Comparison of ENCODE assay signal across 13 cellular contexts in the genomic region with DNA sequence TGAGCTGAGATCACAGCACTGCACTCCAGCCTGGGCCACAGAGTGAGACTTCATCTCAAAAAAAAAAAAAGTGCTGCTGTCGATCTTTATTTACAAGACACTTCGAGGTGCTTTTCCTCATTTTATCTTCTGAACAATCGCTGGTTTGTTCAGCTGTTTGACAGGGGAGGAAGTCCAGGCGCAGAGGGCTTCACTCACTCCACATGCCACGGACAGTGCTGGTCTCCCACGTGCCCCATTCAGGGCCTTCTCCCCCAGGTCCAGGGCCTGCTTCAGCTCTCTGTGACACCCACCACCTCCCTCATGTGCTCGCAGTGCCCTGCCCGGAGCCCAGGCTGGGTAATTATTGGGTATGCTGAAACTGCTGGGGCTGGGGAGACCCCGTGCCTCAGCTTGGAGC.
"Had no signal": no experiment of that assay in that cellular context is flagged by ENCODE, and none has a peak within 500 bp of the region (broad histone marks: within the 10 kb centered on the region; RNA-seq: fewer than 3 reads in every experiment).

No MANE protein-coding gene starts in this region.

- H3K27me3 Mint-ChIP-seq: activated naive CD4-positive, alpha-beta T cell treated with anti-CD3 and anti-CD28 coated beads, Interleukin-2, amount 50 U/mL, for 24 hours had no signal

- H3K27me3 ChIP-seq: thyroid gland had no signal

- H3K36me3 Mint-ChIP-seq: activated naive CD4-positive, alpha-beta T cell treated with anti-CD3 and anti-CD28 coated beads, Interleukin-2, amount 50 U/mL, for 24 hours; natural killer cell; stimulated activated naive B cell treated with anti-CD40 and anti-IgM and Interleukin-4, amounts not matched to agents 10 μg/mL and 1 μg/mL and 100 μg/mL, for 72 hours had no signal

- H3K9me3 ChIP-seq: thyroid gland had no signal

- H3K4me1 Mint-ChIP-seq: natural killer cell; stimulated activated naive B cell treated with anti-CD40 and anti-IgM and Interleukin-4, amounts not matched to agents 10 μg/mL and 1 μg/mL and 100 μg/mL, for 72 hours had no signal

- H3K36me3 ChIP-seq: thyroid gland had no signal

- H3K27ac ChIP-seq: thyroid gland had no signal

- H3K27ac Mint-ChIP-seq: activated naive CD4-positive, alpha-beta T cell treated with anti-CD3 and anti-CD28 coated beads, Interleukin-2, amount 50 U/mL, for 24 hours; dendritic cell treated with granulocyte-macrophage colony-stimulating factor and Interleukin-4, amounts not matched to agents 40 ng/mL and 50 ng/mL, for 4 days; natural killer cell; stimulated activated naive B cell treated with anti-CD40 and anti-IgM and Interleukin-4, amounts not matched to agents 10 μg/mL and 1 μg/mL and 100 μg/mL, for 72 hours had no signal

- H3K9me3 Mint-ChIP-seq: activated naive CD4-positive, alpha-beta T cell treated with anti-CD3 and anti-CD28 coated beads, Interleukin-2, amount 50 U/mL, for 24 hours; dendritic cell treated with granulocyte-macrophage colony-stimulating factor and Interleukin-4, amounts not matched to agents 40 ng/mL and 50 ng/mL, for 4 days; natural killer cell; stimulated activated naive B cell treated with anti-CD40 and anti-IgM and Interleukin-4, amounts not matched to agents 10 μg/mL and 1 μg/mL and 100 μg/mL, for 72 hours had no signal

- H3K4me3 ChIP-seq: thyroid gland had no signal

- ATAC-seq: activated CD4-positive, CD25-positive, alpha-beta regulatory T cell treated with anti-CD3 and anti-CD28 coated beads, Interleukin-2, amount 50 U/mL, for 24 hours; natural killer cell; stimulated activated naive B cell treated with anti-CD40 and anti-IgM and Interleukin-4, amounts not matched to agents 10 μg/mL and 1 μg/mL and 100 μg/mL, for 72 hours had no signal

- H3K4me3 Mint-ChIP-seq: activated naive CD4-positive, alpha-beta T cell treated with anti-CD3 and anti-CD28 coated beads, Interleukin-2, amount 50 U/mL, for 24 hours; dendritic cell treated with granulocyte-macrophage colony-stimulating factor and Interleukin-4, amounts not matched to agents 40 ng/mL and 50 ng/mL, for 4 days; natural killer cell; stimulated activated naive B cell treated with anti-CD40 and anti-IgM and Interleukin-4, amounts not matched to agents 10 μg/mL and 1 μg/mL and 100 μg/mL, for 72 hours had no signal

- DNase-seq: activated CD4-positive, alpha-beta T cell treated with anti-CD3 and anti-CD28 coated beads, Interleukin-2, amount 50 U/mL, for 1 hour; activated CD8-positive, alpha-beta memory T cell treated with anti-CD3 and anti-CD28 coated beads, Interleukin-2, amount 50 U/mL, for 48 hours; activated effector memory CD4-positive, alpha-beta T cell treated with Interleukin-2 at 50 U/mL for 16 hours; activated T-cell treated with anti-CD3 and anti-CD28 coated beads, Interleukin-2, amount 50 U/mL, for 48 hours; effector CD8-positive, alpha-beta T cell; natural killer cell; occipital lobe; posterior cingulate gyrus; stimulated activated naive B cell treated with anti-CD40 and anti-IgM and Interleukin-4, amounts not matched to agents 10 μg/mL and 1 μg/mL and 100 μg/mL, for 72 hours; thyroid gland had no signal
